In genomic region chr5:35003018-35003957, GRCh38 we compare ENCODE assay signal across 8 cellular contexts. TPM values are rescaled to one million over a fixed set of nuclear protein-coding genes. Genes with fewer than 3 reads are reported as not detected.
DNase-seq lines count a peak whose midpoint lies in the region; ATAC-seq and TF ChIP-seq lines count a peak whose summit lies in the region.

No MANE protein-coding gene starts in this region.

- 44 to 46% methylated on average over 18 of the region's 18 CpGs for WGBS in lung, 2 donors

- H3K27me3 ChIP-seq in colonic mucosa (no peaks in the 10 kb centered on the region), lung (ENCODE audit: control insufficient read depth, insufficient read depth) (no peaks in the 10 kb centered on the region)

- H3K4me1 ChIP-seq in colonic mucosa (no peaks in the 10 kb centered on the region), lung (ENCODE audit: control insufficient read depth in 2 of 2, insufficient read depth in 2 of 2, low read length in 2 of 2) (no peaks in the 10 kb centered on the region)

- H3K9me3 ChIP-seq in colonic mucosa = no peaks in the 10 kb centered on the region
- H3K9me3 ChIP-seq in lung (ENCODE audit: control insufficient read depth in 2 of 2, insufficient read depth in 1 of 2, low read length in 1 of 2) = no peaks in the 10 kb centered on the region

- ATAC-seq in GM18907 (IDR thresholded peaks at IDR 0.05; ENCODE audit: unreplicated experiment) (peak; percentile 68), HG03196 (IDR thresholded peaks at IDR 0.05; ENCODE audit: unreplicated experiment) (peak; percentile 68), lung (ENCODE audit: insufficient read depth, low FRiP score) (peak; percentile 78)

- intact Hi-C loops in colonic mucosa (cut with DNase I) = loop anchor here (5.0 kb wide), 2 partner anchors 516 to 531 kb away; no protein-coding TSS in a partner anchor

- H3K27ac ChIP-seq in colonic mucosa (no peak overlapping the region), lung (ENCODE audit: low read depth in 1 of 2, low read length in 1 of 2) (no peak overlapping the region)

- TF ChIP-seq CTCF in colonic mucosa (IDR thresholded peaks at IDR 0.05) = peak; percentile 76
- TF ChIP-seq CTCF in lung (IDR thresholded peaks at IDR 0.05; ENCODE audit: control extremely low read depth, extremely low read depth) = peak; percentile 41

- H3K4me3 ChIP-seq in colonic mucosa = no peak overlapping the region
- H3K4me3 ChIP-seq in lung = no peak overlapping the region

- DNase-seq in AML-193 (lab: John Stamatoyannopoulos, UW) (peak; percentile 34 to 36), NCI-H446 treated with DMSO at 0.1 percent for 48 hours (lab: John Stamatoyannopoulos, UW) (peak; percentile 43), colonic mucosa (peak; percentile 56), lung (ENCODE audit: low spot score) (peak; percentile 53)
- DNase-seq in activated CD4-positive, alpha-beta T cell treated with anti-CD3 and anti-CD28 coated beads for 48 hours = peak; percentile 71
- DNase-seq in stimulated activated CD8-positive, alpha-beta memory T cell treated with anti-CD3 and anti-CD28 coated beads, Interleukin-15, amount 100 ng/mL, for 48 hours (ENCODE audit: low read depth in 2 of 2) = peak; percentile 22 to 24

- H3K9ac ChIP-seq in colonic mucosa (ENCODE audit: low read depth in 2 of 2, low read length in 2 of 2) = no peak overlapping the region

- H3K36me3 ChIP-seq in colonic mucosa (no peaks in the 10 kb centered on the region), lung (ENCODE audit: control insufficient read depth in 2 of 2, insufficient read depth in 2 of 2, low read length in 2 of 2) (no peaks in the 10 kb centered on the region)

RNA-seq across cellular contexts. Expression of gene AGXT2, which starts 44.5 kb away (rescaled TPM):
- total RNA-seq in colonic mucosa (under 1 TPM in 1 of 2 donors, not detected in 1; 0.16 TPM), lung (not detected)
- not detected for polyA plus RNA-seq in lung
